ENCODE assay signal across 22 cellular contexts in genomic region chr5:157478726-157479125, GRCh38. TPM values are rescaled to one million over a fixed set of nuclear protein-coding genes. Genes with fewer than 3 reads are reported as not detected.
DNase-seq lines count a peak whose midpoint lies in the region; ATAC-seq and TF ChIP-seq lines count a peak whose summit lies in the region.
"Had no signal": no experiment of that assay in that cellular context is flagged by ENCODE, and none has a peak within 500 bp of the region (broad histone marks: within the 10 kb centered on the region; RNA-seq: fewer than 3 reads in every experiment).

No MANE protein-coding gene starts in this region.

- peaks cover 0 to 12% (median 0%) of the 10 kb centered on the region in 3 donors for H3K36me3 ChIP-seq in Peyer's patch
- peaks cover 0 to 48% (median 0%) of the 10 kb centered on the region in 3 donors for H3K36me3 ChIP-seq in esophagus squamous epithelium
- peaks cover 0 to 4% of the 10 kb centered on the region in 2 donors for H3K36me3 ChIP-seq in gastrocnemius medialis
- H3K36me3 ChIP-seq: HAP-1 had no signal

- intact Hi-C loops in activated CD8-positive, alpha-beta T cell treated with anti-CD3 and anti-CD28 coated beads for 36 hours (cut with micrococcal nuclease): loop anchor here (10.0 kb wide), 1 partner anchor 154 kb away; no protein-coding TSS in a partner anchor
- intact Hi-C loops in esophagus squamous epithelium (cut with DNase I) (loop anchor here (5.0 to 10.0 kb wide), 2 partner anchors 46 to 134 kb away; a partner anchor contains a TSS), gastrocnemius medialis (cut with DNase I; ENCODE audit: low total_unique reads) (loop anchor here (5.0 kb wide), 1 partner anchor 111 kb away; no protein-coding TSS in a partner anchor)

- H3K27ac Mint-ChIP-seq in activated CD8-positive, alpha-beta T cell treated with anti-CD3 and anti-CD28 coated beads, Interleukin-2, amount 10 ng/mL, durations not matched to agents 7 days and 5 days: peak overlapping the region; percentile 76
- no peak overlapping the region for H3K27ac Mint-ChIP-seq in activated CD8-positive, alpha-beta T cell treated with anti-CD3 and anti-CD28 coated beads for 36 hours
- peak overlapping the region; percentile 81 for H3K27ac Mint-ChIP-seq in stimulated activated memory B cell treated with anti-CD40 and anti-IgM and Interleukin-4, amounts not matched to agents 10 μg/mL and 1 μg/mL and 100 μg/mL, for 72 hours
- H3K27ac Mint-ChIP-seq: activated naive CD8-positive, alpha-beta T cell treated with anti-CD3 and anti-CD28 coated beads for 36 hours; brain had no signal

- TF ChIP-seq CTCF in activated CD8-positive, alpha-beta T cell treated with anti-CD3 and anti-CD28 coated beads for 36 hours (IDR thresholded peaks at IDR 0.05): no peak
- TF ChIP-seq CTCF in Peyer's patch (IDR thresholded peaks at IDR 0.05) (no peak), esophagus squamous epithelium (IDR thresholded peaks at IDR 0.05) (no peak), gastrocnemius medialis (IDR thresholded peaks at IDR 0.05 in 4 of 5, conservative IDR thresholded peaks at IDR 0.05 in 1 of 5) (no peak)

- peaks cover 70% of the 10 kb centered on the region for H3K36me3 Mint-ChIP-seq in activated CD8-positive, alpha-beta T cell treated with anti-CD3 and anti-CD28 coated beads, Interleukin-2, amount 10 ng/mL, durations not matched to agents 7 days and 5 days (ENCODE audit: low read depth)
- peaks cover 5% of the 10 kb centered on the region for H3K36me3 Mint-ChIP-seq in activated CD8-positive, alpha-beta T cell treated with anti-CD3 and anti-CD28 coated beads for 36 hours (ENCODE audit: low read depth)
- peaks cover 65% of the 10 kb centered on the region for H3K36me3 Mint-ChIP-seq in stimulated activated memory B cell treated with anti-CD40 and anti-IgM and Interleukin-4, amounts not matched to agents 10 μg/mL and 1 μg/mL and 100 μg/mL, for 72 hours
- H3K36me3 Mint-ChIP-seq: activated naive CD8-positive, alpha-beta T cell treated with anti-CD3 and anti-CD28 coated beads for 36 hours had no signal

- peaks cover 53% of the 10 kb centered on the region for H3K4me1 Mint-ChIP-seq in activated CD8-positive, alpha-beta T cell treated with anti-CD3 and anti-CD28 coated beads, Interleukin-2, amount 10 ng/mL, durations not matched to agents 7 days and 5 days (ENCODE audit: low read depth)
- no peaks in the 10 kb centered on the region for H3K4me1 Mint-ChIP-seq in activated CD8-positive, alpha-beta T cell treated with anti-CD3 and anti-CD28 coated beads for 36 hours (ENCODE audit: low read depth)
- peaks cover 65% of the 10 kb centered on the region for H3K4me1 Mint-ChIP-seq in stimulated activated memory B cell treated with anti-CD40 and anti-IgM and Interleukin-4, amounts not matched to agents 10 μg/mL and 1 μg/mL and 100 μg/mL, for 72 hours
- H3K4me1 Mint-ChIP-seq: activated naive CD8-positive, alpha-beta T cell treated with anti-CD3 and anti-CD28 coated beads for 36 hours had no signal

- WGBS in esophagus squamous epithelium, 2 donors: 65 to 87% methylated on average over 2 of the region's 2 CpGs

- H3K4me3 ChIP-seq in Peyer's patch (no peak overlapping the region), esophagus squamous epithelium (no peak overlapping the region), gastrocnemius medialis (no peak overlapping the region)
- H3K4me3 ChIP-seq: HAP-1, skin epidermis had no signal

- no peak for ATAC-seq in activated CD8-positive, alpha-beta T cell treated with anti-CD3 and anti-CD28 coated beads, Interleukin-2, amount 10 ng/mL, durations not matched to agents 7 days and 5 days
- ATAC-seq in activated CD8-positive, alpha-beta T cell treated with anti-CD3 and anti-CD28 coated beads for 36 hours: no peak
- ATAC-seq in stimulated activated memory B cell treated with anti-CD40 and anti-IgM and Interleukin-4, amounts not matched to agents 10 μg/mL and 1 μg/mL and 100 μg/mL, for 72 hours: no peak
- ATAC-seq in GM21526 (IDR thresholded peaks at IDR 0.05; ENCODE audit: low FRiP score, unreplicated experiment) (no peak), gastrocnemius medialis (no peak)

- H3K9me3 Mint-ChIP-seq in activated CD8-positive, alpha-beta T cell treated with anti-CD3 and anti-CD28 coated beads, Interleukin-2, amount 10 ng/mL, durations not matched to agents 7 days and 5 days (ENCODE audit: insufficient read depth): no peaks in the 10 kb centered on the region
- H3K9me3 Mint-ChIP-seq in activated CD8-positive, alpha-beta T cell treated with anti-CD3 and anti-CD28 coated beads for 36 hours: no peaks in the 10 kb centered on the region
- H3K9me3 Mint-ChIP-seq in stimulated activated memory B cell treated with anti-CD40 and anti-IgM and Interleukin-4, amounts not matched to agents 10 μg/mL and 1 μg/mL and 100 μg/mL, for 72 hours: peaks cover 2% of the 10 kb centered on the region
- H3K9me3 Mint-ChIP-seq: activated naive CD8-positive, alpha-beta T cell treated with anti-CD3 and anti-CD28 coated beads for 36 hours; nephron progenitor cell had no signal

- H3K4me3 Mint-ChIP-seq in activated CD8-positive, alpha-beta T cell treated with anti-CD3 and anti-CD28 coated beads, Interleukin-2, amount 10 ng/mL, durations not matched to agents 7 days and 5 days: no peak overlapping the region
- no peak overlapping the region for H3K4me3 Mint-ChIP-seq in activated CD8-positive, alpha-beta T cell treated with anti-CD3 and anti-CD28 coated beads for 36 hours
- H3K4me3 Mint-ChIP-seq in stimulated activated memory B cell treated with anti-CD40 and anti-IgM and Interleukin-4, amounts not matched to agents 10 μg/mL and 1 μg/mL and 100 μg/mL, for 72 hours: no peak overlapping the region
- H3K4me3 Mint-ChIP-seq: activated naive CD8-positive, alpha-beta T cell treated with anti-CD3 and anti-CD28 coated beads for 36 hours; brain; nephron progenitor cell had no signal

- POLR2A ChIA-PET in activated CD8-positive, alpha-beta T cell treated with anti-CD3 and anti-CD28 coated beads, Interleukin-2, amount 10 ng/mL, durations not matched to agents 7 days and 5 days (lab: Charles Lee): no interaction called here
- POLR2A ChIA-PET in activated CD8-positive, alpha-beta T cell treated with anti-CD3 and anti-CD28 coated beads for 36 hours (lab: Charles Lee): interaction anchor here (0.8 kb wide), 1 partner anchor 154 kb away, joined by 3 read pairs; no protein-coding TSS in a partner anchor

- CTCF ChIA-PET in activated CD8-positive, alpha-beta T cell treated with anti-CD3 and anti-CD28 coated beads, Interleukin-2, amount 10 ng/mL, durations not matched to agents 7 days and 5 days (lab: Charles Lee): interaction anchor here (0.9 to 4.2 kb wide), 7 partner anchors 9 to 265 kb away, joined by 3 to 23 read pairs (median 4); partner anchors contain the start of gene LSM11
- CTCF ChIA-PET in activated CD8-positive, alpha-beta T cell treated with anti-CD3 and anti-CD28 coated beads for 36 hours (lab: Charles Lee): interaction anchor here (0.6 to 1.4 kb wide), 3 partner anchors 9 to 114 kb away, joined by 3 to 6 read pairs (median 3); no protein-coding TSS in a partner anchor

- no peaks in the 10 kb centered on the region for H3K27me3 ChIP-seq in Peyer's patch
- no peaks in the 10 kb centered on the region for H3K27me3 ChIP-seq in esophagus squamous epithelium
- no peaks in the 10 kb centered on the region for H3K27me3 ChIP-seq in gastrocnemius medialis

- H3K9me3 ChIP-seq in Peyer's patch: no peaks in the 10 kb centered on the region
- no peaks in the 10 kb centered on the region for H3K9me3 ChIP-seq in esophagus squamous epithelium
- H3K9me3 ChIP-seq in gastrocnemius medialis: no peaks in the 10 kb centered on the region
- H3K9me3 ChIP-seq: HAP-1 had no signal

- H3K27ac ChIP-seq in Peyer's patch (peak overlapping the region in 3 of 4 donors; percentile 12 to 74 (median 39)), esophagus squamous epithelium (peak overlapping the region in 3 of 4 donors; percentile 44 to 62 (median 50)), gastrocnemius medialis (no peak overlapping the region)

- H3K27me3 Mint-ChIP-seq in activated CD8-positive, alpha-beta T cell treated with anti-CD3 and anti-CD28 coated beads, Interleukin-2, amount 10 ng/mL, durations not matched to agents 7 days and 5 days (ENCODE audit: low read depth): no peaks in the 10 kb centered on the region
- H3K27me3 Mint-ChIP-seq in activated CD8-positive, alpha-beta T cell treated with anti-CD3 and anti-CD28 coated beads for 36 hours: no peaks in the 10 kb centered on the region
- no peaks in the 10 kb centered on the region for H3K27me3 Mint-ChIP-seq in stimulated activated memory B cell treated with anti-CD40 and anti-IgM and Interleukin-4, amounts not matched to agents 10 μg/mL and 1 μg/mL and 100 μg/mL, for 72 hours
- H3K27me3 Mint-ChIP-seq: activated naive CD8-positive, alpha-beta T cell treated with anti-CD3 and anti-CD28 coated beads for 36 hours had no signal

- in situ Hi-C loops in gastrocnemius medialis (cut with MboI; ENCODE audit: low sequenced_read_pairs in 4 of 4): loop anchor here (5.0 to 10.0 kb wide), 5 partner anchors 46 to 224 kb away; no protein-coding TSS in a partner anchor

- H3K4me1 ChIP-seq in Peyer's patch (peaks cover 0 to 17% (median 2%) of the 10 kb centered on the region in 4 donors), esophagus squamous epithelium (peaks cover 0 to 20% (median 0%) of the 10 kb centered on the region in 3 donors), gastrocnemius medialis (peaks cover 0 to 5% of the 10 kb centered on the region in 2 donors)
- H3K4me1 ChIP-seq: HAP-1 had no signal

- TF ChIP-seq POLR2A in Peyer's patch (IDR thresholded peaks at IDR 0.05): no peak
- no peak for TF ChIP-seq POLR2A in esophagus squamous epithelium (IDR thresholded peaks at IDR 0.05)
- TF ChIP-seq POLR2A in gastrocnemius medialis (IDR thresholded peaks at IDR 0.05): no peak

- peak; percentile 33 for DNase-seq in activated CD8-positive, alpha-beta T cell treated with anti-CD3 and anti-CD28 coated beads, Interleukin-2, amount 10 ng/mL, durations not matched to agents 7 days and 5 days
- no peak for DNase-seq in activated CD8-positive, alpha-beta T cell treated with anti-CD3 and anti-CD28 coated beads for 36 hours
- DNase-seq in Peyer's patch (no peak), esophagus squamous epithelium (lab: John Stamatoyannopoulos, UW) (no peak), DMS 273 (lab: John Stamatoyannopoulos, UW; ENCODE audit: unreplicated experiment) (no peak), gastrocnemius medialis (no peak)
- DNase-seq: activated naive CD8-positive, alpha-beta T cell treated with anti-CD3 and anti-CD28 coated beads for 36 hours; activated T-cell treated with anti-CD3 and anti-CD28 coated beads for 4 hours; C1 segment of cervical spinal cord; cortex of kidney; hippocampal formation; NCI-H1436; NCI-H2171; NCI-H748 treated with DMSO at 0.1 percent for 48 hours; nephron progenitor cell; T1000 had no signal

RNA-seq across cellular contexts. Expression of gene NIPAL4, which starts 18.7 kb away (rescaled TPM):
- not detected for total RNA-seq in activated CD8-positive, alpha-beta T cell treated with anti-CD3 and anti-CD28 coated beads, Interleukin-2, amount 10 ng/mL, durations not matched to agents 7 days and 5 days
- under 1 TPM; 0.29 to 0.72 TPM for total RNA-seq in activated CD8-positive, alpha-beta T cell treated with anti-CD3 and anti-CD28 coated beads for 36 hours
- total RNA-seq in Peyer's patch (not detected), esophagus squamous epithelium (10 to 100 TPM; 13.2 to 33.7 (median 17.8) TPM), gastrocnemius medialis (1 to 10 TPM in 1 of 4 donors, not detected in 3; 1.5 TPM)
- total RNA-seq: SK-MEL-5 had no signal

Comparison
In these comparisons a context has a peak if more than half of its experiments do, and no peak if none do; other contexts are left out.
1. H3K27ac ChIP-seq: peak in Peyer's patch (3 of 4) and esophagus squamous epithelium (3 of 4); none in gastrocnemius medialis (0 of 4).
2. RNA of gene NIPAL4, which starts 18.7 kb away (total RNA-seq): 13.2 to 33.7 TPM in esophagus squamous epithelium; 0.29 to 0.72 TPM in activated CD8-positive, alpha-beta T cell treated with anti-CD3 and anti-CD28 coated beads for 36 hours, not detected in activated CD8-positive, alpha-beta T cell treated with anti-CD3 and anti-CD28 coated beads, Interleukin-2, amount 10 ng/mL, durations not matched to agents 7 days and 5 days, 1.5 TPM in gastrocnemius medialis and not detected in Peyer's patch; every median in the first group is over 4 times any median in the second.